25 cellular contexts compared by ENCODE assay signal in genomic region chr2:9166579-9167392, GRCh38. TPM values are rescaled to one million over a fixed set of nuclear protein-coding genes. Genes with fewer than 3 reads are reported as not detected.
DNase-seq lines count a peak whose midpoint lies in the region; ATAC-seq and TF ChIP-seq lines count a peak whose summit lies in the region.
"Had no signal": no experiment of that assay in that cellular context is flagged by ENCODE, and none has a peak within 500 bp of the region (broad histone marks: within the 10 kb centered on the region; RNA-seq: fewer than 3 reads in every experiment).

No MANE protein-coding gene starts in this region.

- H3K4me3 Mint-ChIP-seq in WTC11 = no peak overlapping the region
- no peak overlapping the region for H3K4me3 Mint-ChIP-seq in CD4-positive, alpha-beta memory T cell
- H3K4me3 Mint-ChIP-seq: central memory CD8-positive, alpha-beta T cell; immature natural killer cell; memory B cell had no signal

- H3K27ac ChIP-seq in right cardiac atrium (ENCODE audit: low read length) = no peak overlapping the region
- no peak overlapping the region for H3K27ac ChIP-seq in CD4-positive, alpha-beta memory T cell (ENCODE audit: low read depth, low read length)
- H3K27ac ChIP-seq: Peyer's patch had no signal

- no peaks in the 10 kb centered on the region; the same call in 1 of the 2 replicates for H3K27me3 Mint-ChIP-seq in WTC11 (ENCODE audit: low read depth)
- peaks cover 5 to 25% of the 10 kb centered on the region in 2 donors for H3K27me3 Mint-ChIP-seq in CD4-positive, alpha-beta memory T cell

- H3K4me1 Mint-ChIP-seq in WTC11 = peaks cover 24% of the 10 kb centered on the region
- no peaks in the 10 kb centered on the region for H3K4me1 Mint-ChIP-seq in CD4-positive, alpha-beta memory T cell
- H3K4me1 Mint-ChIP-seq: central memory CD8-positive, alpha-beta T cell; immature natural killer cell; memory B cell had no signal

- H3K27ac Mint-ChIP-seq in WTC11 = no peak overlapping the region
- H3K27ac Mint-ChIP-seq in CD4-positive, alpha-beta memory T cell = peak overlapping the region in 1 of 7 donors; percentile 13
- H3K27ac Mint-ChIP-seq: memory B cell had no signal

- 68% methylated on average over 11 of the region's 11 CpGs for WGBS in right cardiac atrium

- peaks cover 4% of the 10 kb centered on the region; the same call in 1 of the 2 replicates for H3K36me3 Mint-ChIP-seq in WTC11
- no peaks in the 10 kb centered on the region for H3K36me3 Mint-ChIP-seq in CD4-positive, alpha-beta memory T cell
- H3K36me3 Mint-ChIP-seq: immature natural killer cell, memory B cell had no signal

- no peaks in the 10 kb centered on the region for H3K36me3 ChIP-seq in CD4-positive, alpha-beta memory T cell (ENCODE audit: insufficient read depth, low read length)
- H3K36me3 ChIP-seq: Peyer's patch had no signal

- H3K4me1 ChIP-seq in right cardiac atrium (ENCODE audit: control insufficient read depth, insufficient read depth, low read length) = peaks cover 5% of the 10 kb centered on the region
- no peaks in the 10 kb centered on the region for H3K4me1 ChIP-seq in CD4-positive, alpha-beta memory T cell (ENCODE audit: insufficient read depth, low read length)

- peak; percentile 40 for DNase-seq in GM03348 (ENCODE audit: low spot score)
- no peak for DNase-seq in WTC11 (ENCODE audit: low spot score)
- DNase-seq in right cardiac atrium = peak in 2 of 3 donors; percentile 35 to 62
- peak; percentile 61 for DNase-seq in posterior vena cava (ENCODE audit: low spot score)
- no peak for DNase-seq in NAMALWA (ENCODE audit: low spot score)
- no peak for DNase-seq in CD4-positive, alpha-beta memory T cell
- DNase-seq: activated CD4-positive, alpha-beta T cell treated with anti-CD3 and anti-CD28 coated beads, Interleukin-2, amount 50 U/mL, for 1 hour; activated naive CD4-positive, alpha-beta T cell; anterior cingulate cortex; effector memory CD4-positive, alpha-beta T cell; head of caudate nucleus; immature natural killer cell; MM.1S; NCI-H1694; NCI-H2227 treated with DMSO at 0.1 percent for 48 hours; NCI-H82; occipital lobe; Peyer's patch; stimulated activated CD4-positive, alpha-beta T cell treated with anti-CD3 and anti-CD28 coated beads, Interleukin-1b, Interleukin-23, amount 100 ng/mL, for 48 hours had no signal

- CTCF ChIA-PET in WTC11 (lab: Charles Lee) = interaction anchor here (0.6 to 1.5 kb wide), 4 partner anchors 9 to 52 kb away, joined by 3 to 5 read pairs (median 4); no protein-coding TSS in a partner anchor
- CTCF ChIA-PET in CD4-positive, alpha-beta memory T cell (lab: Charles Lee; ENCODE audit: partially characterized antibody) = interaction anchor here (0.7 to 1.4 kb wide), 3 partner anchors 10 to 23 kb away, joined by 3 to 4 read pairs (median 3); no protein-coding TSS in a partner anchor

- H3K4me3 ChIP-seq in right cardiac atrium (ENCODE audit: low read length) = no peak overlapping the region
- no peak overlapping the region for H3K4me3 ChIP-seq in CD4-positive, alpha-beta memory T cell (ENCODE audit: low read length in 2 of 2)
- H3K4me3 ChIP-seq: Peyer's patch had no signal

- no peak for TF ChIP-seq CTCF in WTC11 (IDR thresholded peaks at IDR 0.05)

- H3K9me3 Mint-ChIP-seq in WTC11 = peaks cover 6% of the 10 kb centered on the region
- H3K9me3 Mint-ChIP-seq in CD4-positive, alpha-beta memory T cell = no peaks in the 10 kb centered on the region
- H3K9me3 Mint-ChIP-seq: central memory CD8-positive, alpha-beta T cell; immature natural killer cell; memory B cell had no signal

- no peaks in the 10 kb centered on the region for H3K27me3 ChIP-seq in right cardiac atrium (ENCODE audit: control insufficient read depth, insufficient read depth)
- no peaks in the 10 kb centered on the region for H3K27me3 ChIP-seq in CD4-positive, alpha-beta memory T cell (ENCODE audit: insufficient read depth, low read length)
- H3K27me3 ChIP-seq: Peyer's patch had no signal

- no peaks in the 10 kb centered on the region for H3K9me3 ChIP-seq in right cardiac atrium (ENCODE audit: control insufficient read depth, low read length)
- no peaks in the 10 kb centered on the region for H3K9me3 ChIP-seq in CD4-positive, alpha-beta memory T cell (ENCODE audit: control insufficient read depth in 1 of 2, low read length in 2 of 2)
- H3K9me3 ChIP-seq: Peyer's patch had no signal

- ATAC-seq in WTC11 (no peak), right cardiac atrium (peak; percentile 44 to 58), HG03460 (IDR thresholded peaks at IDR 0.05; ENCODE audit: unreplicated experiment) (no peak), HG03108 (IDR thresholded peaks at IDR 0.05; ENCODE audit: unreplicated experiment) (no peak)
- ATAC-seq: sciatic nerve, SK-N-SH treated with all-trans-retinoic acid at 6 μM for 48 hours had no signal

- intact Hi-C loops in right cardiac atrium (cut with DNase I) = no loop called here
- intact Hi-C loops in posterior vena cava (cut with DNase I) = no loop called here
- intact Hi-C loops in CD4-positive, alpha-beta memory T cell (cut with micrococcal nuclease) = no loop called here

- POLR2A ChIA-PET in WTC11 (lab: Charles Lee) = no interaction called here
- POLR2A ChIA-PET in CD4-positive, alpha-beta memory T cell (lab: Charles Lee; ENCODE audit: partially characterized antibody) = no interaction called here

TF ChIP-seq in WTC11, 78 proteins besides CTCF, POLR2A, EP300 and RAD21:
- TF ChIP-seq ZNF121 (CRISPR knock-in tag; IDR thresholded peaks at IDR 0.05) (no peak), FOXJ3 (CRISPR knock-in tag; IDR thresholded peaks at IDR 0.05; ENCODE audit: borderline replicate concordance) (no peak), ZNF317 (CRISPR knock-in tag; IDR thresholded peaks at IDR 0.05; ENCODE audit: borderline replicate concordance, low read depth) (no peak), GABPB1 (CRISPR knock-in tag; IDR thresholded peaks at IDR 0.05) (peak; percentile 86)
- TF ChIP-seq, protein P1, sequence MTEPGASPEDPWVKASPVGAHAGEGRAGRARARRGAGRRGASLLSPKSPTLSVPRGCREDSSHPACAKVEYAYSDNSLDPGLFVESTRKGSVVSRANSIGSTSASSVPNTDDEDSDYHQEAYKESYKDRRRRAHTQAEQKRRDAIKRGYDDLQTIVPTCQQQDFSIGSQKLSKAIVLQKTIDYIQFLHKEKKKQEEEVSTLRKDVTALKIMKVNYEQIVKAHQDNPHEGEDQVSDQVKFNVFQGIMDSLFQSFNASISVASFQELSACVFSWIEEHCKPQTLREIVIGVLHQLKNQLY (CRISPR knock-in tag; IDR thresholded peaks at IDR 0.05) = no peak

RNA-seq across cellular contexts. Expression of gene ASAP2, which starts 39.8 kb away (rescaled TPM):
- total RNA-seq in WTC11 (2021) (14.3 to 15.6 TPM (median 14.5 TPM) in 3 replicates), right cardiac atrium (10 to 100 TPM; 13.3 to 19.7 (median 16.0) TPM), posterior vena cava (10 to 100 TPM; 28.1 to 31.3 TPM)
- polyA plus RNA-seq in right cardiac atrium = 9.2 TPM
- not detected for total RNA-seq in CD4-positive, alpha-beta memory T cell
- polyA plus RNA-seq in CD4-positive, alpha-beta memory T cell = not detected

Comparison
In these comparisons a context has a peak if more than half of its experiments do, and no peak if none do; other contexts are left out.
1. DNase-seq: peak in GM03348 (single experiment), right cardiac atrium (2 of 3) and posterior vena cava (single experiment); none in WTC11 (single experiment), NAMALWA (single experiment) and CD4-positive, alpha-beta memory T cell (0 of 5).
2. ATAC-seq: peak in right cardiac atrium (2 of 2); none in WTC11 (single experiment), HG03460 (single experiment) and HG03108 (single experiment).
3. RNA of gene ASAP2, which starts 39.8 kb away (total RNA-seq): 28.1 to 31.3 TPM in posterior vena cava, 13.3 to 19.7 TPM in right cardiac atrium and 14.3 to 15.6 TPM in WTC11; not detected in CD4-positive, alpha-beta memory T cell; every median in the first group is over 10 times any median in the second.